In genomic region chr5:12017037-12017436, GRCh38 we compare ENCODE assay signal across 13 cellular contexts.
"Had no signal": no experiment of that assay in that cellular context is flagged by ENCODE, and none has a peak within 500 bp of the region (broad histone marks: within the 10 kb centered on the region; RNA-seq: fewer than 3 reads in every experiment).

No MANE protein-coding gene starts in this region.

- H3K27me3 Mint-ChIP-seq: activated CD4-positive, alpha-beta T cell treated with anti-CD3 and anti-CD28 coated beads for 36 hours; stimulated activated naive CD8-positive, alpha-beta T cell treated with anti-CD3 and anti-CD28 coated beads, Interleukin-15, amount 100 ng/mL, for 72 hours had no signal

- H3K27me3 ChIP-seq: heart left ventricle, ovary, testis had no signal

- DNase-seq: activated CD4-positive, alpha-beta T cell treated with anti-CD3 and anti-CD28 coated beads for 36 hours; activated CD8-positive, alpha-beta memory T cell treated with anti-CD3 and anti-CD28 coated beads, Interleukin-2, amount 50 U/mL, for 48 hours; activated CD8-positive, alpha-beta T cell treated with anti-CD3 and anti-CD28 coated beads, Interleukin-2, amount 10 ng/mL, durations not matched to agents 7 days and 5 days; activated naive CD4-positive, alpha-beta T cell; aorta; heart left ventricle; islet precursor cell; left ventricle myocardium superior; ovary; stimulated activated CD4-positive, alpha-beta T cell treated with anti-CD3 and anti-CD28 coated beads, Interleukin-2, amount 100 ng/mL, for 48 hours; stimulated activated naive CD8-positive, alpha-beta T cell treated with anti-CD3 and anti-CD28 coated beads, Interleukin-15, amount 100 ng/mL, for 72 hours; T-helper 9 cell; testis had no signal

- H3K27ac Mint-ChIP-seq: activated CD4-positive, alpha-beta T cell treated with anti-CD3 and anti-CD28 coated beads for 36 hours; activated CD8-positive, alpha-beta T cell treated with anti-CD3 and anti-CD28 coated beads, Interleukin-2, amount 10 ng/mL, durations not matched to agents 7 days and 5 days; stimulated activated naive CD8-positive, alpha-beta T cell treated with anti-CD3 and anti-CD28 coated beads, Interleukin-15, amount 100 ng/mL, for 72 hours had no signal

- H3K4me3 Mint-ChIP-seq: activated CD4-positive, alpha-beta T cell treated with anti-CD3 and anti-CD28 coated beads for 36 hours; activated CD8-positive, alpha-beta T cell treated with anti-CD3 and anti-CD28 coated beads, Interleukin-2, amount 10 ng/mL, durations not matched to agents 7 days and 5 days; stimulated activated naive CD8-positive, alpha-beta T cell treated with anti-CD3 and anti-CD28 coated beads, Interleukin-15, amount 100 ng/mL, for 72 hours had no signal

- H3K4me1 Mint-ChIP-seq: activated CD4-positive, alpha-beta T cell treated with anti-CD3 and anti-CD28 coated beads for 36 hours; stimulated activated naive CD8-positive, alpha-beta T cell treated with anti-CD3 and anti-CD28 coated beads, Interleukin-15, amount 100 ng/mL, for 72 hours had no signal

- H3K36me3 ChIP-seq: heart left ventricle, ovary had no signal

- H3K4me3 ChIP-seq: heart left ventricle, ovary, testis had no signal

- H3K4me1 ChIP-seq: heart left ventricle, testis had no signal

- ATAC-seq: activated CD4-positive, alpha-beta T cell treated with anti-CD3 and anti-CD28 coated beads for 36 hours; activated CD8-positive, alpha-beta T cell treated with anti-CD3 and anti-CD28 coated beads, Interleukin-2, amount 10 ng/mL, durations not matched to agents 7 days and 5 days; heart left ventricle; left ventricle myocardium superior; stimulated activated naive CD8-positive, alpha-beta T cell treated with anti-CD3 and anti-CD28 coated beads, Interleukin-15, amount 100 ng/mL, for 72 hours had no signal

- H3K9me3 ChIP-seq: ovary, testis had no signal
